1 cellular context compared by ENCODE assay signal in genomic region chr4:165865995-165866650, GRCh38.
TF ChIP-seq lines count a peak whose summit lies in the region.

No MANE protein-coding gene starts in this region.

TF ChIP-seq in endothelial cell of umbilical vein, 7 proteins besides CTCF, POLR2A, EP300 and RAD21 (continued from another document):
- TF ChIP-seq POLR2AphosphoS5 (IDR thresholded peaks at IDR 0.05; ENCODE audit: insufficient read depth, low read depth, low read length) = no peak
